12 cellular contexts compared by ENCODE assay signal in genomic region chr3:127678611-127679533, GRCh38. TPM values are rescaled to one million over a fixed set of nuclear protein-coding genes. Genes with fewer than 3 reads are reported as not detected.
DNase-seq lines count a peak whose midpoint lies in the region; ATAC-seq and TF ChIP-seq lines count a peak whose summit lies in the region.
"Had no signal": no experiment of that assay in that cellular context is flagged by ENCODE, and none has a peak within 500 bp of the region (broad histone marks: within the 10 kb centered on the region; RNA-seq: fewer than 3 reads in every experiment).

No MANE protein-coding gene starts in this region.

- no peaks in the 10 kb centered on the region for H3K27me3 Mint-ChIP-seq in activated naive CD8-positive, alpha-beta T cell
- no peaks in the 10 kb centered on the region for H3K27me3 Mint-ChIP-seq in activated naive CD8-positive, alpha-beta T cell treated with anti-CD3 and anti-CD28 coated beads, Interleukin-2, amount 50 U/mL, for 24 hours
- H3K27me3 Mint-ChIP-seq in activated T-helper 2 cell treated with anti-CD3 and anti-CD28 coated beads, Interferon-gamma antibody, Interleukin-2, Interleukin-4, amounts not matched to agents 10 μg/mL and 5 μg/mL and 100 μg/mL, durations not matched to agents 14 hours and 24 hours and 36 hours (ENCODE audit: low read depth), result no peaks in the 10 kb centered on the region

- H3K4me1 Mint-ChIP-seq in activated naive CD8-positive, alpha-beta T cell (ENCODE audit: low read depth), result peaks cover 26% of the 10 kb centered on the region
- H3K4me1 Mint-ChIP-seq in activated naive CD8-positive, alpha-beta T cell treated with anti-CD3 and anti-CD28 coated beads, Interleukin-2, amount 50 U/mL, for 24 hours, result peaks cover 18% of the 10 kb centered on the region
- H3K4me1 Mint-ChIP-seq in activated T-helper 2 cell treated with anti-CD3 and anti-CD28 coated beads, Interferon-gamma antibody, Interleukin-2, Interleukin-4, amounts not matched to agents 10 μg/mL and 5 μg/mL and 100 μg/mL, durations not matched to agents 14 hours and 24 hours and 36 hours (ENCODE audit: low read depth), result peaks cover 5% of the 10 kb centered on the region

- H3K4me1 ChIP-seq in body of pancreas (peaks cover 4% of the 10 kb centered on the region), uterus (peaks cover 0 to 4% of the 10 kb centered on the region in 2 donors)
- H3K4me1 ChIP-seq: breast epithelium, pancreas had no signal

- H3K27ac Mint-ChIP-seq in activated naive CD8-positive, alpha-beta T cell, result peak overlapping the region; percentile 46
- H3K27ac Mint-ChIP-seq in activated naive CD8-positive, alpha-beta T cell treated with anti-CD3 and anti-CD28 coated beads, Interleukin-2, amount 50 U/mL, for 24 hours, result no peak overlapping the region
- H3K27ac Mint-ChIP-seq in activated T-helper 2 cell treated with anti-CD3 and anti-CD28 coated beads, Interferon-gamma antibody, Interleukin-2, Interleukin-4, amounts not matched to agents 10 μg/mL and 5 μg/mL and 100 μg/mL, durations not matched to agents 14 hours and 24 hours and 36 hours, result no peak overlapping the region

- intact Hi-C loops in body of pancreas (cut with DNase I) (no loop called here), uterus (cut with DNase I; ENCODE audit: low total_unique reads) (loop anchor here (10.0 kb wide), 1 partner anchor 84 kb away; the partner anchor contains the start of genes MCM2 and TPRA1)
- intact Hi-C loops in activated T-helper 2 cell treated with anti-CD3 and anti-CD28 coated beads, Interferon-gamma antibody, Interleukin-2, Interleukin-4, amounts not matched to agents 10 μg/mL and 5 μg/mL and 100 μg/mL, durations not matched to agents 14 hours and 24 hours and 36 hours (cut with micrococcal nuclease), result no loop called here

- peaks cover 0 to 2% of the 10 kb centered on the region in 2 donors for H3K36me3 ChIP-seq in body of pancreas (replicated peaks in 1 of 2; ENCODE audit: insufficient read depth in 1 of 2, low read depth in 2 of 2)
- no peaks in the 10 kb centered on the region for H3K36me3 ChIP-seq in uterus
- H3K36me3 ChIP-seq: pancreas had no signal

- no peaks in the 10 kb centered on the region for H3K27me3 ChIP-seq in body of pancreas
- no peaks in the 10 kb centered on the region for H3K27me3 ChIP-seq in uterus
- H3K27me3 ChIP-seq: breast epithelium, pancreas had no signal

- H3K9me3 ChIP-seq in body of pancreas, result no peaks in the 10 kb centered on the region
- H3K9me3 ChIP-seq in uterus, result no peaks in the 10 kb centered on the region
- H3K9me3 ChIP-seq: breast epithelium, pancreas had no signal

- H3K9me3 Mint-ChIP-seq in activated naive CD8-positive, alpha-beta T cell (ENCODE audit: low read depth), result no peaks in the 10 kb centered on the region
- no peaks in the 10 kb centered on the region for H3K9me3 Mint-ChIP-seq in activated naive CD8-positive, alpha-beta T cell treated with anti-CD3 and anti-CD28 coated beads, Interleukin-2, amount 50 U/mL, for 24 hours
- no peaks in the 10 kb centered on the region for H3K9me3 Mint-ChIP-seq in activated T-helper 2 cell treated with anti-CD3 and anti-CD28 coated beads, Interferon-gamma antibody, Interleukin-2, Interleukin-4, amounts not matched to agents 10 μg/mL and 5 μg/mL and 100 μg/mL, durations not matched to agents 14 hours and 24 hours and 36 hours

- H3K4me3 Mint-ChIP-seq in activated naive CD8-positive, alpha-beta T cell, result no peak overlapping the region
- H3K4me3 Mint-ChIP-seq in activated naive CD8-positive, alpha-beta T cell treated with anti-CD3 and anti-CD28 coated beads, Interleukin-2, amount 50 U/mL, for 24 hours, result no peak overlapping the region
- no peak overlapping the region for H3K4me3 Mint-ChIP-seq in activated T-helper 2 cell treated with anti-CD3 and anti-CD28 coated beads, Interferon-gamma antibody, Interleukin-2, Interleukin-4, amounts not matched to agents 10 μg/mL and 5 μg/mL and 100 μg/mL, durations not matched to agents 14 hours and 24 hours and 36 hours (ENCODE audit: low read depth)

- no peak for TF ChIP-seq CTCF in body of pancreas (IDR thresholded peaks at IDR 0.05)
- no peak for TF ChIP-seq CTCF in uterus (IDR thresholded peaks at IDR 0.05)

- WGBS in body of pancreas, 2 donors, result 80 to 88% methylated on average over 9 to 12 of the region's 12 CpGs

- H3K4me3 ChIP-seq in body of pancreas, result no peak overlapping the region
- H3K4me3 ChIP-seq in uterus, result no peak overlapping the region
- H3K4me3 ChIP-seq: breast epithelium, pancreas had no signal

- H3K27ac ChIP-seq in body of pancreas (no peak overlapping the region), uterus (no peak overlapping the region)
- H3K27ac ChIP-seq: pancreas had no signal

- DNase-seq in activated naive CD8-positive, alpha-beta T cell treated with anti-CD3 and anti-CD28 coated beads, Interleukin-2, amount 50 U/mL, for 24 hours, result no peak
- peak in 3 of 4 donors; percentile 1 to 7 (median 4) for DNase-seq in body of pancreas
- DNase-seq in mesenteric fat pad (ENCODE audit: low spot score), result peak; percentile 84
- peak; percentile 10 to 15 for DNase-seq in uterus
- no peak for DNase-seq in HuH-7.5 (ENCODE audit: low spot score)
- DNase-seq in activated T-helper 2 cell treated with anti-CD3 and anti-CD28 coated beads, Interferon-gamma antibody, Interleukin-2, Interleukin-4, amounts not matched to agents 10 μg/mL and 5 μg/mL and 100 μg/mL, durations not matched to agents 14 hours and 24 hours and 36 hours (ENCODE audit: low spot score), result no peak
- DNase-seq in NCI-H2171 (lab: John Stamatoyannopoulos, UW), result no peak
- DNase-seq: NCI-H1105, NCI-H446 had no signal

- TF ChIP-seq POLR2A in body of pancreas (IDR thresholded peaks at IDR 0.05), result no peak
- no peak for TF ChIP-seq POLR2A in uterus (IDR thresholded peaks at IDR 0.05)

- no peak for ATAC-seq in activated naive CD8-positive, alpha-beta T cell treated with anti-CD3 and anti-CD28 coated beads, Interleukin-2, amount 50 U/mL, for 24 hours
- no peak for ATAC-seq in body of pancreas

- no peaks in the 10 kb centered on the region for H3K36me3 Mint-ChIP-seq in activated naive CD8-positive, alpha-beta T cell
- no peaks in the 10 kb centered on the region for H3K36me3 Mint-ChIP-seq in activated naive CD8-positive, alpha-beta T cell treated with anti-CD3 and anti-CD28 coated beads, Interleukin-2, amount 50 U/mL, for 24 hours (ENCODE audit: low read depth)
- H3K36me3 Mint-ChIP-seq in activated T-helper 2 cell treated with anti-CD3 and anti-CD28 coated beads, Interferon-gamma antibody, Interleukin-2, Interleukin-4, amounts not matched to agents 10 μg/mL and 5 μg/mL and 100 μg/mL, durations not matched to agents 14 hours and 24 hours and 36 hours (ENCODE audit: low read depth), result no peaks in the 10 kb centered on the region

RNA-seq across cellular contexts. Expression of gene ABTB1, which starts 6.1 kb away (rescaled TPM):
- total RNA-seq in body of pancreas (10 to 100 TPM; 21.4 to 34.0 TPM), mesenteric fat pad (34.8 TPM), uterus (10 to 100 TPM; 14.4 to 42.8 (median 28.8) TPM)
- 11.7 and 12.1 TPM in 2 replicates for total RNA-seq in activated T-helper 2 cell treated with anti-CD3 and anti-CD28 coated beads, Interferon-gamma antibody, Interleukin-2, Interleukin-4, amounts not matched to agents 10 μg/mL and 5 μg/mL and 100 μg/mL, durations not matched to agents 14 hours and 24 hours and 36 hours

RNA-seq across cellular contexts. Expression of gene PODXL2, which starts 49.9 kb away (rescaled TPM):
- total RNA-seq in body of pancreas (10 to 100 TPM in 1 of 2 donors, 1 to 10 TPM in 1; 8.3 to 14.2 TPM), mesenteric fat pad (2.5 TPM), uterus (10 to 100 TPM in 1 of 4 donors, 1 to 10 TPM in 1, not detected in 2; 1.5 to 13.5 TPM)
- total RNA-seq in activated T-helper 2 cell treated with anti-CD3 and anti-CD28 coated beads, Interferon-gamma antibody, Interleukin-2, Interleukin-4, amounts not matched to agents 10 μg/mL and 5 μg/mL and 100 μg/mL, durations not matched to agents 14 hours and 24 hours and 36 hours, result 3.5 and 3.9 TPM in 2 replicates

Comparison
In these comparisons a context has a peak if more than half of its experiments do, and no peak if none do; other contexts are left out.
1. DNase-seq: peak in body of pancreas (3 of 4), mesenteric fat pad (single experiment) and uterus (2 of 2); none in activated naive CD8-positive, alpha-beta T cell treated with anti-CD3 and anti-CD28 coated beads, Interleukin-2, amount 50 U/mL, for 24 hours (single experiment), HuH-7.5 (single experiment), activated T-helper 2 cell treated with anti-CD3 and anti-CD28 coated beads, Interferon-gamma antibody, Interleukin-2, Interleukin-4, amounts not matched to agents 10 μg/mL and 5 μg/mL and 100 μg/mL, durations not matched to agents 14 hours and 24 hours and 36 hours (single experiment) and NCI-H2171 (single experiment).